2 cellular contexts compared by ENCODE assay signal in genomic region chr20:31879143-31879987, GRCh38.
TF ChIP-seq lines count a peak whose summit lies in the region.

No MANE protein-coding gene starts in this region.

TF ChIP-seq in A549, 52 proteins besides CTCF, POLR2A, EP300 and RAD21 (continued from another document):
- TF ChIP-seq, protein P1, sequence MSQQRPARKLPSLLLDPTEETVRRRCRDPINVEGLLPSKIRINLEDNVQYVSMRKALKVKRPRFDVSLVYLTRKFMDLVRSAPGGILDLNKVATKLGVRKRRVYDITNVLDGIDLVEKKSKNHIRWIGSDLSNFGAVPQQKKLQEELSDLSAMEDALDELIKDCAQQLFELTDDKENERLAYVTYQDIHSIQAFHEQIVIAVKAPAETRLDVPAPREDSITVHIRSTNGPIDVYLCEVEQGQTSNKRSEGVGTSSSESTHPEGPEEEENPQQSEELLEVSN (IDR thresholded peaks at IDR 0.05; ENCODE audit: borderline replicate concordance, low read depth), result 0 out of 2 replicates have a peak, but pooled peaks have one; percentile 59
- no peak for TF ChIP-seq CBX8 (IDR thresholded peaks at IDR 0.05)
- TF ChIP-seq, protein P2, sequence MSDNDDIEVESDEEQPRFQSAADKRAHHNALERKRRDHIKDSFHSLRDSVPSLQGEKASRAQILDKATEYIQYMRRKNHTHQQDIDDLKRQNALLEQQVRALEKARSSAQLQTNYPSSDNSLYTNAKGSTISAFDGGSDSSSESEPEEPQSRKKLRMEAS (IDR thresholded peaks at IDR 0.05), result peak; percentile 84

TF ChIP-seq in WTC11, 78 proteins besides CTCF, POLR2A, EP300 and RAD21 (continued from another document):
- TF ChIP-seq FOXP4 (CRISPR knock-in tag; IDR thresholded peaks at IDR 0.05) (no peak; the same call in 1 of the 2 replicates), GTF2I (CRISPR knock-in tag; conservative IDR thresholded peaks at IDR 0.05) (0 out of 2 replicates have a peak, but pooled peaks have one; percentile 51), TEAD4 (CRISPR knock-in tag; IDR thresholded peaks at IDR 0.05) (no peak), GABPB1 (CRISPR knock-in tag; IDR thresholded peaks at IDR 0.05) (peak; percentile 61; the same call in 1 of the 2 replicates), ZNF532 (CRISPR knock-in tag; IDR thresholded peaks at IDR 0.05; ENCODE audit: borderline replicate concordance) (no peak), USF1 (CRISPR knock-in tag; IDR thresholded peaks at IDR 0.05) (peak; percentile 60; the same call in 1 of the 2 replicates), USF2 (CRISPR knock-in tag; IDR thresholded peaks at IDR 0.05) (peak; percentile 58), ETV6 (CRISPR knock-in tag; IDR thresholded peaks at IDR 0.05) (0 out of 2 replicates have a peak, but pooled peaks have one; percentile 17)
- TF ChIP-seq, protein P3, sequence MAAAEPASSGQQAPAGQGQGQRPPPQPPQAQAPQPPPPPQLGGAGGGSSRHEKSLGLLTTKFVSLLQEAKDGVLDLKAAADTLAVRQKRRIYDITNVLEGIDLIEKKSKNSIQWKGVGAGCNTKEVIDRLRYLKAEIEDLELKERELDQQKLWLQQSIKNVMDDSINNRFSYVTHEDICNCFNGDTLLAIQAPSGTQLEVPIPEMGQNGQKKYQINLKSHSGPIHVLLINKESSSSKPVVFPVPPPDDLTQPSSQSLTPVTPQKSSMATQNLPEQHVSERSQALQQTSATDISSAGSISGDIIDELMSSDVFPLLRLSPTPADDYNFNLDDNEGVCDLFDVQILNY (CRISPR knock-in tag; IDR thresholded peaks at IDR 0.05), result 0 out of 2 replicates have a peak, but pooled peaks have one; percentile 6
- TF ChIP-seq, protein P4, sequence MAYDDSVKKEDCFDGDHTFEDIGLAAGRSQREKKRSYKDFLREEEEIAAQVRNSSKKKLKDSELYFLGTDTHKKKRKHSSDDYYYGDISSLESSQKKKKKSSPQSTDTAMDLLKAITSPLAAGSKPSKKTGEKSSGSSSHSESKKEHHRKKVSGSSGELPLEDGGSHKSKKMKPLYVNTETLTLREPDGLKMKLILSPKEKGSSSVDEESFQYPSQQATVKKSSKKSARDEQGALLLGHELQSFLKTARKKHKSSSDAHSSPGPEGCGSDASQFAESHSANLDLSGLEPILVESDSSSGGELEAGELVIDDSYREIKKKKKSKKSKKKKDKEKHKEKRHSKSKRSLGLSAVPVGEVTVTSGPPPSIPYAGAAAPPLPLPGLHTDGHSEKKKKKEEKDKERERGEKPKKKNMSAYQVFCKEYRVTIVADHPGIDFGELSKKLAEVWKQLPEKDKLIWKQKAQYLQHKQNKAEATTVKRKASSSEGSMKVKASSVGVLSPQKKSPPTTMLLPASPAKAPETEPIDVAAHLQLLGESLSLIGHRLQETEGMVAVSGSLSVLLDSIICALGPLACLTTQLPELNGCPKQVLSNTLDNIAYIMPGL (CRISPR knock-in tag; IDR thresholded peaks at IDR 0.05), result 0 out of 2 replicates have a peak, but pooled peaks have one; percentile 14
- TF ChIP-seq, protein P2 (CRISPR knock-in tag; IDR thresholded peaks at IDR 0.05), result peak; percentile 76
